ENCODE assay signal across 8 cellular contexts in the genomic region with DNA sequence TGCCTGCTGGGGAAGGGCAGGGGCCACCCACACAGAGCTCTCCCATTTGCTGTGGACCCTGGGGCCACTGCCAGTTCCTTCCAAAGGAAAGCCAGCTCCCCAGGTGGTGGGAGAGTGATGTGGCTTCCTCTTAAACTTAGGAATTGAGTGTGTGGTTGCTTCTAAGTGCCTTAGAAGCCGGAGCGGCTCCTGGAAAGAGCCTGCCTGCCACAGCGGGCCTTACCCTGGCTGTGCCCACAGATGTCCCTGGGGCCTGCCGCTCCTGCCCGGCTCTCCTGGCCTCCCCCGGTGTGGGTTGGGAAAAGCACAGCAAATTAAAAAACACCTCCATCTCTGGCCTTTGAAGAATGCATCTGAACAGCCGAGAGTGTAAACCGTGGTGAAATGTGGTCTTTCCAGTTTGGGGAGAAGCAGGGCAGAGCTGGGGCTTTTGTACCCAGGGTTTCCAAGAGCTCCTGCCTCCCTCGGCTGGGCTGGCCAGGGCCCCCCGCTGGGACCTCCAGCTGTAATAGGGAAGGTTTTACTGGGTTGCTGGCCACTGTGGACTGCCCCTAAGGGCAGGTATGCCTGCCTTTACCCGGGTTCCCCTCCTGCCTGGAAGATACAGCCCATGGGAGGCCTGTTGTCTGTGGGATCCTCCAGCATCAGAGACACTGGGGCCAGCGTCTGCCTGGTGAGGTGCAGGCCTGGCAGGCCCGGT. TPM values are rescaled to one million over a fixed set of nuclear protein-coding genes. Genes with fewer than 3 reads are reported as not detected.
DNase-seq lines count a peak whose midpoint lies in the region; ATAC-seq and TF ChIP-seq lines count a peak whose summit lies in the region.
"Had no signal": no experiment of that assay in that cellular context is flagged by ENCODE, and none has a peak within 500 bp of the region (broad histone marks: within the 10 kb centered on the region; RNA-seq: fewer than 3 reads in every experiment).

No MANE protein-coding gene starts in this region.

- H3K27ac ChIP-seq in left lung (peak overlapping the region; percentile 54 to 88), tibial artery (peak overlapping the region; percentile 83 to 91)

- no peak overlapping the region for H3K27ac Mint-ChIP-seq in stimulated activated effector memory CD8-positive, alpha-beta T cell treated with anti-CD3 and anti-CD28 coated beads, Interleukin-12 subunit alpha, Interleukin-12 subunit beta, amount 100 ng/mL, for 72 hours

- no peaks in the 10 kb centered on the region for H3K36me3 Mint-ChIP-seq in stimulated activated effector memory CD8-positive, alpha-beta T cell treated with anti-CD3 and anti-CD28 coated beads, Interleukin-12 subunit alpha, Interleukin-12 subunit beta, amount 100 ng/mL, for 72 hours

- H3K4me1 ChIP-seq in adipocyte (ENCODE audit: control insufficient read depth, insufficient read depth, low read length) = peaks cover 55% of the 10 kb centered on the region
- H3K4me1 ChIP-seq in left lung = peaks cover 7 to 56% of the 10 kb centered on the region in 2 donors
- peaks cover 6 to 96% (median 78%) of the 10 kb centered on the region in 4 donors for H3K4me1 ChIP-seq in tibial artery

- no peaks in the 10 kb centered on the region for H3K36me3 ChIP-seq in adipocyte (ENCODE audit: control insufficient read depth, insufficient read depth, low read length, severe bottlenecking)
- no peaks in the 10 kb centered on the region for H3K36me3 ChIP-seq in left lung
- H3K36me3 ChIP-seq in tibial artery = no peaks in the 10 kb centered on the region
- H3K36me3 ChIP-seq: heart right ventricle had no signal

- TF ChIP-seq CTCF in left lung (IDR thresholded peaks at IDR 0.05) (no peak), tibial artery (IDR thresholded peaks at IDR 0.05) (no peak)

- H3K9me3 Mint-ChIP-seq in stimulated activated effector memory CD8-positive, alpha-beta T cell treated with anti-CD3 and anti-CD28 coated beads, Interleukin-12 subunit alpha, Interleukin-12 subunit beta, amount 100 ng/mL, for 72 hours = no peaks in the 10 kb centered on the region

- H3K27me3 ChIP-seq in adipocyte (replicated peaks; ENCODE audit: control insufficient read depth, insufficient read depth, low read length) (no peaks in the 10 kb centered on the region), left lung (no peaks in the 10 kb centered on the region), tibial artery (no peaks in the 10 kb centered on the region)
- H3K27me3 ChIP-seq: heart right ventricle had no signal

- no peak overlapping the region for H3K9ac ChIP-seq in adipocyte (ENCODE audit: low read length)

- H3K9me3 ChIP-seq in adipocyte (ENCODE audit: control insufficient read depth, low read length) = peaks cover 7% of the 10 kb centered on the region
- no peaks in the 10 kb centered on the region for H3K9me3 ChIP-seq in left lung
- H3K9me3 ChIP-seq in tibial artery = no peaks in the 10 kb centered on the region

- intact Hi-C loops in left lung (cut with DNase I) (no loop called here), tibial artery (cut with DNase I; ENCODE audit: low total_unique reads) (no loop called here)

- peak; percentile 78 for ATAC-seq in left lung
- no peak for ATAC-seq in stimulated activated effector memory CD8-positive, alpha-beta T cell treated with anti-CD3 and anti-CD28 coated beads, Interleukin-12 subunit alpha, Interleukin-12 subunit beta, amount 100 ng/mL, for 72 hours

- no peak overlapping the region for H3K4me3 Mint-ChIP-seq in stimulated activated effector memory CD8-positive, alpha-beta T cell treated with anti-CD3 and anti-CD28 coated beads, Interleukin-12 subunit alpha, Interleukin-12 subunit beta, amount 100 ng/mL, for 72 hours

- peak; percentile 5 for DNase-seq in LHCN-M2 (ENCODE audit: low read depth)
- DNase-seq in adipocyte (ENCODE audit: low read depth) = peak; percentile 10
- peak; percentile 45 to 84 for DNase-seq in left lung
- no peak for DNase-seq in tibial artery
- no peak for DNase-seq in LoVo (ENCODE audit: low spot score)
- DNase-seq in stimulated activated effector memory CD8-positive, alpha-beta T cell treated with anti-CD3 and anti-CD28 coated beads, Interleukin-12 subunit alpha, Interleukin-12 subunit beta, amount 100 ng/mL, for 72 hours (ENCODE audit: low spot score in 2 of 2) = no peak
- DNase-seq in GF-D8 (lab: John Stamatoyannopoulos, UW) = no peak
- DNase-seq: heart right ventricle had no signal

- H3K4me3 ChIP-seq in adipocyte (ENCODE audit: low read length) (no peak overlapping the region), left lung (no peak overlapping the region), tibial artery (peak overlapping the region in 1 of 2 donors; percentile 19)
- H3K4me3 ChIP-seq: heart right ventricle had no signal

- H3K4me1 Mint-ChIP-seq in stimulated activated effector memory CD8-positive, alpha-beta T cell treated with anti-CD3 and anti-CD28 coated beads, Interleukin-12 subunit alpha, Interleukin-12 subunit beta, amount 100 ng/mL, for 72 hours = peaks cover 38% of the 10 kb centered on the region

RNA-seq across cellular contexts. Expression of a gene that starts 30.2 kb away (rescaled TPM):
- total RNA-seq in LHCN-M2 (2014; rRNA removed) (12.4 and 17.2 TPM in 2 replicates), left lung (10 to 100 TPM; 48.9 to 57.1 TPM)
- polyA plus RNA-seq in LHCN-M2 (2012) = 15.3 TPM

Comparison
In these comparisons a context has a peak if more than half of its experiments do, and no peak if none do; other contexts are left out.
1. DNase-seq: peak in LHCN-M2 (single experiment), adipocyte (single experiment) and left lung (2 of 2); none in tibial artery (0 of 2), LoVo (single experiment), stimulated activated effector memory CD8-positive, alpha-beta T cell treated with anti-CD3 and anti-CD28 coated beads, Interleukin-12 subunit alpha, Interleukin-12 subunit beta, amount 100 ng/mL, for 72 hours (0 of 2) and GF-D8 (single experiment).